ENCODE assay signal across 1 cellular context in the genomic region with DNA sequence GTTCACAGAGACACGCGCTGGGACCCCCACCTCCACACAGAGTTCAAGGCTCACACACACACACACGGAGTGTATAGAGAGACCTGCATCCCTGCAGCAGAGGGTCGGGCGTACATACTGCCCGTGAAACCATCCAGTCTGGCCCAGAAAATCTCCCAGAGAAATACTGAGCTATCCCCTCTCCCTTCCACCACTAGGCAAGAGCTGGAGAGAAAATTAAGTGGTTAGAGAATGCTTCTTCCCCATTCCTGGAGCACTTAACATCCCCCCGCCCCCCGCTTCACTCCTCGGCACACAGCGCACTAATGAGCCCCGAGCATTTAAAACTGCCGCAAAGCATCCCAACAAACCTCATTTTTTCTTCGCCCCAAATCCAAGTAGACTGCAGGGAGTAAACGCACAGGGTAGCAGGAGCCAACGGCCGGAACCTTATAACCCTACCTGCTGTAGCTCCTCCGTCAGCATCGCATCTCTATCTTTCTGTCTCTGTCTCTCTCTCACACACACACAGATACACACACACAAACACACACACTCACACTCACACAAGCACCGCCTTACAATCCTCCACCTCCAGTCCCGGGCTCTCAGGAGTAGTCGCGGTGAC.
TF ChIP-seq lines count a peak whose summit lies in the region.

No MANE protein-coding gene starts in this region.

TF ChIP-seq in HEK293, 187 proteins besides CTCF, POLR2A, EP300 and RAD21 (continued from another document and continues in another):
- TF ChIP-seq ZNF610 (tag by site-specific recombination; IDR thresholded peaks at IDR 0.05; ENCODE audit: borderline replicate concordance): peak; percentile 56; the same call in 1 of the 2 replicates
- TF ChIP-seq, protein P1, sequence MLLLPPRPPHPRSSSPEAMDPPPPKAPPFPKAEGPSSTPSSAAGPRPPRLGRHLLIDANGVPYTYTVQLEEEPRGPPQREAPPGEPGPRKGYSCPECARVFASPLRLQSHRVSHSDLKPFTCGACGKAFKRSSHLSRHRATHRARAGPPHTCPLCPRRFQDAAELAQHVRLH (tag by site-specific recombination; IDR thresholded peaks at IDR 0.05): no peak; the same call in 1 of the 2 replicates
- TF ChIP-seq, protein P2, sequence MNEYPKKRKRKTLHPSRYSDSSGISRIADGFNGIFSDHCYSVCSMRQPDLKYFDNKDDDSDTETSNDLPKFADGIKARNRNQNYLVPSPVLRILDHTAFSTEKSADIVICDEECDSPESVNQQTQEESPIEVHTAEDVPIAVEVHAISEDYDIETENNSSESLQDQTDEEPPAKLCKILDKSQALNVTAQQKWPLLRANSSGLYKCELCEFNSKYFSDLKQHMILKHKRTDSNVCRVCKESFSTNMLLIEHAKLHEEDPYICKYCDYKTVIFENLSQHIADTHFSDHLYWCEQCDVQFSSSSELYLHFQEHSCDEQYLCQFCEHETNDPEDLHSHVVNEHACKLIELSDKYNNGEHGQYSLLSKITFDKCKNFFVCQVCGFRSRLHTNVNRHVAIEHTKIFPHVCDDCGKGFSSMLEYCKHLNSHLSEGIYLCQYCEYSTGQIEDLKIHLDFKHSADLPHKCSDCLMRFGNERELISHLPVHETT (tag by site-specific recombination; IDR thresholded peaks at IDR 0.05): peak; percentile 64; the same call in 1 of the 2 replicates
- no peak for TF ChIP-seq ZNF394 (tag by site-specific recombination; IDR thresholded peaks at IDR 0.05; ENCODE audit: borderline replicate concordance)
- no peak for TF ChIP-seq ZNF133 (tag by site-specific recombination; IDR thresholded peaks at IDR 0.05)
- TF ChIP-seq ZNF354C (tag by site-specific recombination; IDR thresholded peaks at IDR 0.05; ENCODE audit: borderline replicate concordance, low read depth): 0 out of 2 replicates have a peak, but pooled peaks have one; percentile 24
- TF ChIP-seq ZNF324 (tag by site-specific recombination; IDR thresholded peaks at IDR 0.05): peak; percentile 58; the same call in 1 of the 2 replicates
- 0 out of 2 replicates have a peak, but pooled peaks have one; percentile 69 for TF ChIP-seq REPIN1 (tag by site-specific recombination; IDR thresholded peaks at IDR 0.05; ENCODE audit: low read depth)
- TF ChIP-seq IKZF3 (tag by site-specific recombination; IDR thresholded peaks at IDR 0.05): no peak
- no peak for TF ChIP-seq ZSCAN30 (tag by site-specific recombination; IDR thresholded peaks at IDR 0.05)
- peak; percentile 49 for TF ChIP-seq ZNF501 (tag by site-specific recombination; IDR thresholded peaks at IDR 0.05)
- TF ChIP-seq, protein P3, sequence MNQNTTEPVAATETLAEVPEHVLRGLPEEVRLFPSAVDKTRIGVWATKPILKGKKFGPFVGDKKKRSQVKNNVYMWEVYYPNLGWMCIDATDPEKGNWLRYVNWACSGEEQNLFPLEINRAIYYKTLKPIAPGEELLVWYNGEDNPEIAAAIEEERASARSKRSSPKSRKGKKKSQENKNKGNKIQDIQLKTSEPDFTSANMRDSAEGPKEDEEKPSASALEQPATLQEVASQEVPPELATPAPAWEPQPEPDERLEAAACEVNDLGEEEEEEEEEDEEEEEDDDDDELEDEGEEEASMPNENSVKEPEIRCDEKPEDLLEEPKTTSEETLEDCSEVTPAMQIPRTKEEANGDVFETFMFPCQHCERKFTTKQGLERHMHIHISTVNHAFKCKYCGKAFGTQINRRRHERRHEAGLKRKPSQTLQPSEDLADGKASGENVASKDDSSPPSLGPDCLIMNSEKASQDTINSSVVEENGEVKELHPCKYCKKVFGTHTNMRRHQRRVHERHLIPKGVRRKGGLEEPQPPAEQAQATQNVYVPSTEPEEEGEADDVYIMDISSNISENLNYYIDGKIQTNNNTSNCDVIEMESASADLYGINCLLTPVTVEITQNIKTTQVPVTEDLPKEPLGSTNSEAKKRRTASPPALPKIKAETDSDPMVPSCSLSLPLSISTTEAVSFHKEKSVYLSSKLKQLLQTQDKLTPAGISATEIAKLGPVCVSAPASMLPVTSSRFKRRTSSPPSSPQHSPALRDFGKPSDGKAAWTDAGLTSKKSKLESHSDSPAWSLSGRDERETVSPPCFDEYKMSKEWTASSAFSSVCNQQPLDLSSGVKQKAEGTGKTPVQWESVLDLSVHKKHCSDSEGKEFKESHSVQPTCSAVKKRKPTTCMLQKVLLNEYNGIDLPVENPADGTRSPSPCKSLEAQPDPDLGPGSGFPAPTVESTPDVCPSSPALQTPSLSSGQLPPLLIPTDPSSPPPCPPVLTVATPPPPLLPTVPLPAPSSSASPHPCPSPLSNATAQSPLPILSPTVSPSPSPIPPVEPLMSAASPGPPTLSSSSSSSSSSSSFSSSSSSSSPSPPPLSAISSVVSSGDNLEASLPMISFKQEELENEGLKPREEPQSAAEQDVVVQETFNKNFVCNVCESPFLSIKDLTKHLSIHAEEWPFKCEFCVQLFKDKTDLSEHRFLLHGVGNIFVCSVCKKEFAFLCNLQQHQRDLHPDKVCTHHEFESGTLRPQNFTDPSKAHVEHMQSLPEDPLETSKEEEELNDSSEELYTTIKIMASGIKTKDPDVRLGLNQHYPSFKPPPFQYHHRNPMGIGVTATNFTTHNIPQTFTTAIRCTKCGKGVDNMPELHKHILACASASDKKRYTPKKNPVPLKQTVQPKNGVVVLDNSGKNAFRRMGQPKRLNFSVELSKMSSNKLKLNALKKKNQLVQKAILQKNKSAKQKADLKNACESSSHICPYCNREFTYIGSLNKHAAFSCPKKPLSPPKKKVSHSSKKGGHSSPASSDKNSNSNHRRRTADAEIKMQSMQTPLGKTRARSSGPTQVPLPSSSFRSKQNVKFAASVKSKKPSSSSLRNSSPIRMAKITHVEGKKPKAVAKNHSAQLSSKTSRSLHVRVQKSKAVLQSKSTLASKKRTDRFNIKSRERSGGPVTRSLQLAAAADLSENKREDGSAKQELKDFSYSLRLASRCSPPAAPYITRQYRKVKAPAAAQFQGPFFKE (tag by site-specific recombination; IDR thresholded peaks at IDR 0.05; ENCODE audit: borderline replicate concordance): no peak
- TF ChIP-seq BCL11B (tag by site-specific recombination; IDR thresholded peaks at IDR 0.05; ENCODE audit: low read depth): no peak
- TF ChIP-seq ZNF311 (tag by site-specific recombination; IDR thresholded peaks at IDR 0.05; ENCODE audit: borderline replicate concordance): no peak
- peak; percentile 52 for TF ChIP-seq ZNF398 (tag by site-specific recombination; IDR thresholded peaks at IDR 0.05)
- no peak for TF ChIP-seq EGR2 (tag by site-specific recombination; IDR thresholded peaks at IDR 0.05; ENCODE audit: low read depth)
- 0 out of 2 replicates have a peak, but pooled peaks have one; percentile 41 for TF ChIP-seq ZNF660 (tag by site-specific recombination; IDR thresholded peaks at IDR 0.05)
- TF ChIP-seq ZNF830 (tag by site-specific recombination; IDR thresholded peaks at IDR 0.05; ENCODE audit: low read depth): no peak
- TF ChIP-seq ZNF791 (tag by site-specific recombination; IDR thresholded peaks at IDR 0.05): no peak
- TF ChIP-seq ZNF768 (tag by site-specific recombination; IDR thresholded peaks at IDR 0.05): no peak; the same call in 1 of the 2 replicates
- TF ChIP-seq ZBTB48 (tag by site-specific recombination; IDR thresholded peaks at IDR 0.05): 0 out of 2 replicates have a peak, but pooled peaks have one; percentile 25
- TF ChIP-seq ZNF404 (tag by site-specific recombination; IDR thresholded peaks at IDR 0.05): no peak
- TF ChIP-seq ZNF529 (tag by site-specific recombination; IDR thresholded peaks at IDR 0.05; ENCODE audit: insufficient replicate concordance): no peak
- TF ChIP-seq, protein P4, sequence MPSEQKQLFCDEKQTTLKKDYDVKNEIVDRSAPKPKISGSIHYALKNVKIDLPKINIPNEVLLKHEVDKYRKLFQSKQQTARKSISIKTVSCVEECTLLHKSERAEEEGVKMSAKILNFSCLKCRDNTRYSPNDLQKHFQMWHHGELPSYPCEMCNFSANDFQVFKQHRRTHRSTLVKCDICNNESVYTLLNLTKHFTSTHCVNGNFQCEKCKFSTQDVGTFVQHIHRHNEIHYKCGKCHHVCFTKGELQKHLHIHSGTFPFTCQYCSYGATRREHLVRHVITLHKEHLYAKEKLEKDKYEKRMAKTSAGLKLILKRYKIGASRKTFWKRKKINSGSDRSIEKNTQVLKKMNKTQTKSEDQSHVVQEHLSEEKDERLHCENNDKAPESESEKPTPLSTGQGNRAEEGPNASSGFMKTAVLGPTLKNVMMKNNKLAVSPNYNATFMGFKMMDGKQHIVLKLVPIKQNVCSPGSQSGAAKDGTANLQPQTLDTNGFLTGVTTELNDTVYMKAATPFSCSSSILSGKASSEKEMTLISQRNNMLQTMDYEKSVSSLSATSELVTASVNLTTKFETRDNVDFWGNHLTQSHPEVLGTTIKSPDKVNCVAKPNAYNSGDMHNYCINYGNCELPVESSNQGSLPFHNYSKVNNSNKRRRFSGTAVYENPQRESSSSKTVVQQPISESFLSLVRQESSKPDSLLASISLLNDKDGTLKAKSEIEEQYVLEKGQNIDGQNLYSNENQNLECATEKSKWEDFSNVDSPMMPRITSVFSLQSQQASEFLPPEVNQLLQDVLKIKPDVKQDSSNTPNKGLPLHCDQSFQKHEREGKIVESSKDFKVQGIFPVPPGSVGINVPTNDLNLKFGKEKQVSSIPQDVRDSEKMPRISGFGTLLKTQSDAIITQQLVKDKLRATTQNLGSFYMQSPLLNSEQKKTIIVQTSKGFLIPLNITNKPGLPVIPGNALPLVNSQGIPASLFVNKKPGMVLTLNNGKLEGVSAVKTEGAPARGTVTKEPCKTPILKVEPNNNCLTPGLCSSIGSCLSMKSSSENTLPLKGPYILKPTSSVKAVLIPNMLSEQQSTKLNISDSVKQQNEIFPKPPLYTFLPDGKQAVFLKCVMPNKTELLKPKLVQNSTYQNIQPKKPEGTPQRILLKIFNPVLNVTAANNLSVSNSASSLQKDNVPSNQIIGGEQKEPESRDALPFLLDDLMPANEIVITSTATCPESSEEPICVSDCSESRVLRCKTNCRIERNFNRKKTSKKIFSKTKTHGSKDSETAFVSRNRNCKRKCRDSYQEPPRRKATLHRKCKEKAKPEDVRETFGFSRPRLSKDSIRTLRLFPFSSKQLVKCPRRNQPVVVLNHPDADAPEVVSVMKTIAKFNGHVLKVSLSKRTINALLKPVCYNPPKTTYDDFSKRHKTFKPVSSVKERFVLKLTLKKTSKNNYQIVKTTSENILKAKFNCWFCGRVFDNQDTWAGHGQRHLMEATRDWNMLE (tag by site-specific recombination; conservative IDR thresholded peaks at IDR 0.05; ENCODE audit: low read depth): no peak
- 0 out of 2 replicates have a peak, but pooled peaks have one; percentile 48 for TF ChIP-seq PATZ1 (tag by site-specific recombination; IDR thresholded peaks at IDR 0.05)
- no peak for TF ChIP-seq ZNF23 (tag by site-specific recombination; IDR thresholded peaks at IDR 0.05; ENCODE audit: borderline replicate concordance)
- no peak for TF ChIP-seq ZBTB8A (tag by site-specific recombination; IDR thresholded peaks at IDR 0.05)
- TF ChIP-seq ZNF426 (tag by site-specific recombination; IDR thresholded peaks at IDR 0.05): no peak
- no peak for TF ChIP-seq ZNF777 (tag by site-specific recombination; IDR thresholded peaks at IDR 0.05; ENCODE audit: borderline replicate concordance)
- no peak for TF ChIP-seq ZNF416 (tag by site-specific recombination; IDR thresholded peaks at IDR 0.05)
- TF ChIP-seq ELK4 (IDR thresholded peaks at IDR 0.05; ENCODE audit: borderline replicate concordance, low read depth, low read length): no peak
- TF ChIP-seq ZNF140 (tag by site-specific recombination; IDR thresholded peaks at IDR 0.05): no peak
- no peak for TF ChIP-seq ZSCAN23 (tag by site-specific recombination; IDR thresholded peaks at IDR 0.05)
- TF ChIP-seq ZNF184 (tag by site-specific recombination; IDR thresholded peaks at IDR 0.05): no peak
- TF ChIP-seq ZXDB (tag by site-specific recombination; IDR thresholded peaks at IDR 0.05): peak; percentile 27
- TF ChIP-seq ZNF670 (tag by site-specific recombination; IDR thresholded peaks at IDR 0.05; ENCODE audit: low read depth): no peak
- TF ChIP-seq ZNF112 (tag by site-specific recombination; IDR thresholded peaks at IDR 0.05): no peak
- TF ChIP-seq MYNN (tag by site-specific recombination; IDR thresholded peaks at IDR 0.05; ENCODE audit: borderline replicate concordance): no peak
